ENCODE assay signal across 27 cellular contexts in genomic region chr13:47832458-47832972, GRCh38.
"Had no signal": no experiment of that assay in that cellular context is flagged by ENCODE, and none has a peak within 500 bp of the region (broad histone marks: within the 10 kb centered on the region; RNA-seq: fewer than 3 reads in every experiment).

No MANE protein-coding gene starts in this region.

- H3K4me1 Mint-ChIP-seq: activated CD4-positive, alpha-beta memory T cell treated with anti-CD3 and anti-CD28 coated beads, Interleukin-2, amount 10 ng/mL, durations not matched to agents 7 days and 5 days; activated CD4-positive, alpha-beta T cell treated with anti-CD3 and anti-CD28 coated beads, Interleukin-2, amount 10 ng/mL, durations not matched to agents 7 days and 5 days; central memory CD8-positive, alpha-beta T cell; immature natural killer cell had no signal

- H3K27ac ChIP-seq: heart left ventricle, ovary, skin epidermis, testis, transverse colon, VCaP had no signal

- H3K27me3 Mint-ChIP-seq: activated CD4-positive, alpha-beta memory T cell treated with anti-CD3 and anti-CD28 coated beads, Interleukin-2, amount 10 ng/mL, durations not matched to agents 7 days and 5 days; activated CD4-positive, alpha-beta T cell treated with anti-CD3 and anti-CD28 coated beads, Interleukin-2, amount 10 ng/mL, durations not matched to agents 7 days and 5 days; central memory CD8-positive, alpha-beta T cell; progenitor cell of endocrine pancreas had no signal

- H3K4me3 ChIP-seq: heart left ventricle, ovary, skin epidermis, testis, transverse colon had no signal

- H3K36me3 Mint-ChIP-seq: activated naive CD4-positive, alpha-beta T cell treated with anti-CD3 and anti-CD28 coated beads, Interleukin-2, amount 50 U/mL, for 72 hours; immature natural killer cell had no signal

- H3K27me3 ChIP-seq: heart left ventricle, ovary, testis, transverse colon had no signal

- H3K9me3 Mint-ChIP-seq: activated CD4-positive, alpha-beta T cell treated with anti-CD3 and anti-CD28 coated beads, Interleukin-2, amount 10 ng/mL, durations not matched to agents 7 days and 5 days; activated naive CD4-positive, alpha-beta T cell treated with anti-CD3 and anti-CD28 coated beads, Interleukin-2, amount 50 U/mL, for 72 hours; activated T-helper 2 cell treated with anti-CD3 and anti-CD28 coated beads, Interferon-gamma antibody, Interleukin-2, Interleukin-4, amounts not matched to agents 10 μg/mL and 5 μg/mL and 100 μg/mL, durations not matched to agents 14 hours and 24 hours and 36 hours; central memory CD8-positive, alpha-beta T cell; immature natural killer cell; nephron progenitor cell had no signal

- H3K27ac Mint-ChIP-seq: activated CD4-positive, alpha-beta memory T cell treated with anti-CD3 and anti-CD28 coated beads, Interleukin-2, amount 10 ng/mL, durations not matched to agents 7 days and 5 days; activated CD4-positive, alpha-beta T cell treated with anti-CD3 and anti-CD28 coated beads, Interleukin-2, amount 10 ng/mL, durations not matched to agents 7 days and 5 days; activated naive CD4-positive, alpha-beta T cell treated with anti-CD3 and anti-CD28 coated beads, Interleukin-2, amount 50 U/mL, for 72 hours; activated T-helper 2 cell treated with anti-CD3 and anti-CD28 coated beads, Interferon-gamma antibody, Interleukin-2, Interleukin-4, amounts not matched to agents 10 μg/mL and 5 μg/mL and 100 μg/mL, durations not matched to agents 14 hours and 24 hours and 36 hours; immature natural killer cell; nephron progenitor cell; progenitor cell of endocrine pancreas had no signal

- ATAC-seq: activated naive CD4-positive, alpha-beta T cell treated with anti-CD3 and anti-CD28 coated beads, Interleukin-2, amount 50 U/mL, for 72 hours; heart left ventricle; left colon; sciatic nerve; stimulated activated naive CD8-positive, alpha-beta T cell treated with anti-CD3 and anti-CD28 coated beads, Interleukin-15, Interleukin-2, amounts not matched to agents 100 U/mL and 50 U/mL, for 24 hours had no signal

- H3K4me1 ChIP-seq: heart left ventricle, testis, transverse colon had no signal

- H3K36me3 ChIP-seq: heart left ventricle, ovary, transverse colon had no signal

- H3K4me3 Mint-ChIP-seq: activated CD4-positive, alpha-beta memory T cell treated with anti-CD3 and anti-CD28 coated beads, Interleukin-2, amount 10 ng/mL, durations not matched to agents 7 days and 5 days; activated CD4-positive, alpha-beta T cell treated with anti-CD3 and anti-CD28 coated beads, Interleukin-2, amount 10 ng/mL, durations not matched to agents 7 days and 5 days; central memory CD8-positive, alpha-beta T cell; immature natural killer cell; nephron progenitor cell had no signal

- DNase-seq: activated CD4-positive, alpha-beta memory T cell treated with anti-CD3 and anti-CD28 coated beads, Interleukin-2, amount 10 ng/mL, durations not matched to agents 7 days and 5 days; activated CD4-positive, alpha-beta T cell treated with anti-CD3 and anti-CD28 coated beads, Interleukin-2, amount 10 ng/mL, durations not matched to agents 7 days and 5 days; activated CD4-positive, CD25-positive, alpha-beta regulatory T cell treated with anti-CD3 and anti-CD28 coated beads, Interleukin-2, amount 50 U/mL, for 72 hours; activated T-cell treated with anti-CD3 and anti-CD28 coated beads, Interleukin-2, amount 50 U/mL, for 48 hours; dermis blood vessel endothelial cell; effector CD4-positive, alpha-beta T cell; erythroblast; heart left ventricle; hypothalamus; immature natural killer cell; kidney; left colon; mammary epithelial cell; nephron progenitor cell; ovary; stimulated activated CD4-positive, alpha-beta T cell treated with anti-CD3 and anti-CD28 coated beads, Interleukin-12 subunit alpha, Interleukin-12 subunit beta, amount 100 ng/mL, for 4 hours; stimulated activated CD4-positive, alpha-beta T cell treated with anti-CD3 and anti-CD28 coated beads, Interleukin-4, amount 100 ng/mL, for 1 hour; stimulated activated naive CD8-positive, alpha-beta T cell treated with anti-CD3 and anti-CD28 coated beads, Interleukin-15, Interleukin-2, amounts not matched to agents 100 U/mL and 50 U/mL, for 24 hours; testis; transverse colon had no signal

- H3K9me3 ChIP-seq: heart left ventricle, ovary, testis, transverse colon had no signal
